Comparison of ENCODE assay signal across 18 cellular contexts in the genomic region with DNA sequence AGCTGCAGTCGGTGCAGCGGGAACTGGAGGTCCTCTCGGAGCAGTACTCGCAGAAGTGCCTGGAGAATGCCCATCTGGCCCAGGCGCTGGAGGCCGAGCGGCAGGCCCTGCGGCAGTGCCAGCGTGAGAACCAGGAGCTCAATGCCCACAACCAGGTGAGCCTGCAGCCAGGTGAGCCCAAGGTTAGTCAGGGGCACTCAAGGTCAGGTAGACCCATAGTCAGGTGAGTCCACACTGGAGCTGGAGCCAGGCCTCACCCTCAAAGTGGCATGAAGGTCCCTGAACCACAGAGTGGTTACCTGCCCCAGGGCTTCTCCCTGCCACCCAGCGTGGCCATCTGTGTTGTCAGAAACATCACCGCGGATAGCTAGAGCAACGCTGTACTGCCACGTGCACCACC. TPM values are rescaled to one million over a fixed set of nuclear protein-coding genes. Genes with fewer than 3 reads are reported as not detected.
DNase-seq lines count a peak whose midpoint lies in the region; ATAC-seq and TF ChIP-seq lines count a peak whose summit lies in the region.
"Had no signal": no experiment of that assay in that cellular context is flagged by ENCODE, and none has a peak within 500 bp of the region (broad histone marks: within the 10 kb centered on the region; RNA-seq: fewer than 3 reads in every experiment).

No MANE protein-coding gene starts in this region.

- H3K27ac Mint-ChIP-seq in T-helper 1 cell treated with Interleukin-12 subunit alpha and Interleukin-12 subunit beta and Interleukin-4 antibody, amounts not matched to agents 30 μg/mL and 1 μg/mL, for 36 hours = peak overlapping the region; percentile 45
- peak overlapping the region; percentile 28 for H3K27ac Mint-ChIP-seq in activated naive CD8-positive, alpha-beta T cell
- H3K27ac Mint-ChIP-seq in activated naive CD8-positive, alpha-beta T cell treated with anti-CD3 and anti-CD28 coated beads, Interleukin-2, amount 50 U/mL, for 24 hours = no peak overlapping the region
- H3K27ac Mint-ChIP-seq: IgD-negative memory B cell had no signal

- no peaks in the 10 kb centered on the region for H3K9me3 ChIP-seq in effector memory CD4-positive, alpha-beta T cell (ENCODE audit: control insufficient read depth, low read length)

- H3K27ac ChIP-seq in effector memory CD4-positive, alpha-beta T cell (ENCODE audit: insufficient read depth, low read length, poor library complexity, severe bottlenecking) = peak overlapping the region; percentile 33
- peak overlapping the region in 4 of 59 donors; percentile 36 to 46 (median 44) for H3K27ac ChIP-seq in dorsolateral prefrontal cortex
- H3K27ac ChIP-seq: 22Rv1, GM23248 had no signal

- H3K4me1 Mint-ChIP-seq in T-helper 1 cell treated with Interleukin-12 subunit alpha and Interleukin-12 subunit beta and Interleukin-4 antibody, amounts not matched to agents 30 μg/mL and 1 μg/mL, for 36 hours (ENCODE audit: low read depth) = peaks cover 54% of the 10 kb centered on the region
- H3K4me1 Mint-ChIP-seq in activated naive CD8-positive, alpha-beta T cell (ENCODE audit: low read depth) = peaks cover 40% of the 10 kb centered on the region
- H3K4me1 Mint-ChIP-seq in activated naive CD8-positive, alpha-beta T cell treated with anti-CD3 and anti-CD28 coated beads, Interleukin-2, amount 50 U/mL, for 24 hours = peaks cover 58% of the 10 kb centered on the region

- no peak for ATAC-seq in activated naive CD8-positive, alpha-beta T cell treated with anti-CD3 and anti-CD28 coated beads, Interleukin-2, amount 50 U/mL, for 24 hours
- ATAC-seq: HCT116, Right ventricle myocardium inferior had no signal

- peaks cover 54% of the 10 kb centered on the region for H3K36me3 Mint-ChIP-seq in T-helper 1 cell treated with Interleukin-12 subunit alpha and Interleukin-12 subunit beta and Interleukin-4 antibody, amounts not matched to agents 30 μg/mL and 1 μg/mL, for 36 hours (ENCODE audit: low read depth)
- peaks cover 7% of the 10 kb centered on the region for H3K36me3 Mint-ChIP-seq in activated naive CD8-positive, alpha-beta T cell
- H3K36me3 Mint-ChIP-seq in activated naive CD8-positive, alpha-beta T cell treated with anti-CD3 and anti-CD28 coated beads, Interleukin-2, amount 50 U/mL, for 24 hours (ENCODE audit: low read depth) = peaks cover 29% of the 10 kb centered on the region

- H3K9me3 Mint-ChIP-seq in T-helper 1 cell treated with Interleukin-12 subunit alpha and Interleukin-12 subunit beta and Interleukin-4 antibody, amounts not matched to agents 30 μg/mL and 1 μg/mL, for 36 hours = no peaks in the 10 kb centered on the region
- H3K9me3 Mint-ChIP-seq in activated naive CD8-positive, alpha-beta T cell (ENCODE audit: low read depth) = no peaks in the 10 kb centered on the region
- H3K9me3 Mint-ChIP-seq in activated naive CD8-positive, alpha-beta T cell treated with anti-CD3 and anti-CD28 coated beads, Interleukin-2, amount 50 U/mL, for 24 hours = no peaks in the 10 kb centered on the region
- H3K9me3 Mint-ChIP-seq: IgD-negative memory B cell had no signal

- no peak overlapping the region for H3K4me3 ChIP-seq in effector memory CD4-positive, alpha-beta T cell (ENCODE audit: insufficient read depth, low read depth, low read length, poor library complexity, severe bottlenecking)
- no peak overlapping the region for H3K4me3 ChIP-seq in dorsolateral prefrontal cortex
- H3K4me3 ChIP-seq: GM23248 had no signal

- H3K4me3 Mint-ChIP-seq in T-helper 1 cell treated with Interleukin-12 subunit alpha and Interleukin-12 subunit beta and Interleukin-4 antibody, amounts not matched to agents 30 μg/mL and 1 μg/mL, for 36 hours = no peak overlapping the region
- H3K4me3 Mint-ChIP-seq in activated naive CD8-positive, alpha-beta T cell = no peak overlapping the region
- no peak overlapping the region for H3K4me3 Mint-ChIP-seq in activated naive CD8-positive, alpha-beta T cell treated with anti-CD3 and anti-CD28 coated beads, Interleukin-2, amount 50 U/mL, for 24 hours
- H3K4me3 Mint-ChIP-seq: IgD-negative memory B cell had no signal

- H3K27me3 ChIP-seq in effector memory CD4-positive, alpha-beta T cell (replicated peaks; ENCODE audit: control insufficient read depth, insufficient read depth, low read length, poor library complexity, severe bottlenecking) = no peaks in the 10 kb centered on the region
- H3K27me3 ChIP-seq in dorsolateral prefrontal cortex = no peaks in the 10 kb centered on the region

- H3K4me1 ChIP-seq in effector memory CD4-positive, alpha-beta T cell (ENCODE audit: control insufficient read depth, insufficient read depth, low read length, poor library complexity, severe bottlenecking) = peaks cover 74% of the 10 kb centered on the region

- no peak for DNase-seq in T-helper 1 cell
- DNase-seq in activated naive CD8-positive, alpha-beta T cell treated with anti-CD3 and anti-CD28 coated beads, Interleukin-2, amount 50 U/mL, for 24 hours = no peak
- DNase-seq in effector memory CD4-positive, alpha-beta T cell = no peak
- no peak for DNase-seq in activated CD4-positive, CD25-positive, alpha-beta regulatory T cell (lab: John Stamatoyannopoulos, UW)
- DNase-seq in activated effector memory CD4-positive, alpha-beta T cell treated with anti-CD3 and anti-CD28 coated beads, Interleukin-2, amount 50 U/mL, for 16 hours = no peak
- no peak for DNase-seq in dorsolateral prefrontal cortex
- DNase-seq: GF-D8, GM23248, NCI-H187 treated with DMSO at 0.1 percent for 48 hours, NCI-H2171, NCI-H446 treated with DMSO at 0.1 percent for 48 hours, NCI-H748 treated with DMSO at 0.1 percent for 48 hours had no signal

- intact Hi-C loops in dorsolateral prefrontal cortex (cut with DNase I) = no loop called here

- peaks cover 17% of the 10 kb centered on the region for H3K36me3 ChIP-seq in effector memory CD4-positive, alpha-beta T cell (ENCODE audit: control insufficient read depth, insufficient read depth, low read length)

- H3K27me3 Mint-ChIP-seq in T-helper 1 cell treated with Interleukin-12 subunit alpha and Interleukin-12 subunit beta and Interleukin-4 antibody, amounts not matched to agents 30 μg/mL and 1 μg/mL, for 36 hours (ENCODE audit: low read depth) = no peaks in the 10 kb centered on the region
- no peaks in the 10 kb centered on the region for H3K27me3 Mint-ChIP-seq in activated naive CD8-positive, alpha-beta T cell
- no peaks in the 10 kb centered on the region for H3K27me3 Mint-ChIP-seq in activated naive CD8-positive, alpha-beta T cell treated with anti-CD3 and anti-CD28 coated beads, Interleukin-2, amount 50 U/mL, for 24 hours
- H3K27me3 Mint-ChIP-seq: IgD-negative memory B cell had no signal

- TF ChIP-seq CTCF in dorsolateral prefrontal cortex (IDR thresholded peaks at IDR 0.05 in 54 of 56, conservative IDR thresholded peaks at IDR 0.05 in 2 of 56; ENCODE audit: low read depth in 1 of 56, partially characterized antibody in 56 of 56) = no peak

RNA-seq across cellular contexts. Expression of gene PLD6, which starts 32.2 kb away (rescaled TPM):
- total RNA-seq in dorsolateral prefrontal cortex = 10 to 100 TPM in 57 of 120 experiments, 1 to 10 TPM in 63; 5.7 to 19.4 (median 9.9) TPM
